ENCODE assay signal across 10 cellular contexts in genomic region chr9:2291980-2292704, GRCh38.
DNase-seq lines count a peak whose midpoint lies in the region; ATAC-seq and TF ChIP-seq lines count a peak whose summit lies in the region.
"Had no signal": no experiment of that assay in that cellular context is flagged by ENCODE, and none has a peak within 500 bp of the region (broad histone marks: within the 10 kb centered on the region; RNA-seq: fewer than 3 reads in every experiment).

No MANE protein-coding gene starts in this region.

- in situ Hi-C loops in HAP-1 (cut with MboI; ENCODE audit: low sequenced_read_pairs): no loop called here

- no peak overlapping the region for H3K27ac Mint-ChIP-seq in T-helper 17 cell

- H3K36me3 ChIP-seq in adrenal gland (replicated peaks in 1 of 2): no peaks in the 10 kb centered on the region
- H3K36me3 ChIP-seq in left lung: no peaks in the 10 kb centered on the region
- H3K36me3 ChIP-seq in HAP-1 (replicated peaks): no peaks in the 10 kb centered on the region

- DNase-seq in DMS153 (lab: John Stamatoyannopoulos, UW) (peak; percentile 95), NCI-H1694 treated with DMSO at 0.1 percent for 48 hours (lab: John Stamatoyannopoulos, UW) (peak; percentile 99), adrenal gland (peak in 5 of 7 donors; percentile 24 to 47 (median 36)), left lung (no peak), HAP-1 (ENCODE audit: low spot score in 2 of 2) (no peak), T-helper 17 cell (no peak), superior temporal gyrus (ENCODE audit: extremely low spot score) (no peak)
- DNase-seq in stimulated activated CD4-positive, alpha-beta T cell treated with anti-CD3 and anti-CD28 coated beads, Interleukin-4, amount 100 ng/mL, for 4 hours: no peak
- DNase-seq: central memory CD4-positive, alpha-beta T cell; DND-41 had no signal

- TF ChIP-seq CTCF in adrenal gland (IDR thresholded peaks at IDR 0.05) (no peak), left lung (IDR thresholded peaks at IDR 0.05) (no peak)

- H3K4me3 ChIP-seq in adrenal gland (no peak overlapping the region), left lung (no peak overlapping the region), HAP-1 (no peak overlapping the region)

- H3K4me3 Mint-ChIP-seq in T-helper 17 cell: no peak overlapping the region

- no peaks in the 10 kb centered on the region for H3K36me3 Mint-ChIP-seq in T-helper 17 cell (ENCODE audit: low read depth)

- no peaks in the 10 kb centered on the region for H3K4me1 ChIP-seq in adrenal gland (replicated peaks in 1 of 2)
- no peaks in the 10 kb centered on the region for H3K4me1 ChIP-seq in left lung
- peaks cover 11% of the 10 kb centered on the region for H3K4me1 ChIP-seq in HAP-1

- TF ChIP-seq POLR2A in adrenal gland (IDR thresholded peaks at IDR 0.05): no peak

- H3K4me1 Mint-ChIP-seq in T-helper 17 cell: no peaks in the 10 kb centered on the region

- no peaks in the 10 kb centered on the region for H3K9me3 ChIP-seq in adrenal gland (replicated peaks in 1 of 3)
- no peaks in the 10 kb centered on the region for H3K9me3 ChIP-seq in left lung
- no peaks in the 10 kb centered on the region for H3K9me3 ChIP-seq in HAP-1
- no peaks in the 10 kb centered on the region for H3K9me3 ChIP-seq in T-helper 17 cell (ENCODE audit: control insufficient read depth, low read length, poor library complexity, severe bottlenecking)

- H3K27ac ChIP-seq in adrenal gland (no peak overlapping the region), left lung (no peak overlapping the region)

- peak; percentile 43 for ATAC-seq in left lung
- ATAC-seq in T-helper 17 cell: no peak

- 92 to 95% (median 93%) methylated on average over 8 of the region's 8 CpGs for WGBS in adrenal gland, 4 donors

- intact Hi-C loops in adrenal gland (cut with DNase I) (no loop called here), left lung (cut with DNase I) (no loop called here)

- peaks cover 53% of the 10 kb centered on the region for H3K27me3 Mint-ChIP-seq in T-helper 17 cell

- H3K27me3 ChIP-seq in adrenal gland: no peaks in the 10 kb centered on the region
- no peaks in the 10 kb centered on the region for H3K27me3 ChIP-seq in left lung
- H3K27me3 ChIP-seq in HAP-1 (ENCODE audit: low read depth): no peaks in the 10 kb centered on the region

Comparison
In these comparisons a context has a peak if more than half of its experiments do, and no peak if none do; other contexts are left out.
1. DNase-seq: peak in DMS153 (single experiment), NCI-H1694 treated with DMSO at 0.1 percent for 48 hours (single experiment) and adrenal gland (5 of 7); none in left lung (0 of 2), HAP-1 (0 of 2), T-helper 17 cell (0 of 3), superior temporal gyrus (single experiment) and stimulated activated CD4-positive, alpha-beta T cell treated with anti-CD3 and anti-CD28 coated beads, Interleukin-4, amount 100 ng/mL, for 4 hours (0 of 2).